16 cellular contexts compared by ENCODE assay signal in the genomic region with DNA sequence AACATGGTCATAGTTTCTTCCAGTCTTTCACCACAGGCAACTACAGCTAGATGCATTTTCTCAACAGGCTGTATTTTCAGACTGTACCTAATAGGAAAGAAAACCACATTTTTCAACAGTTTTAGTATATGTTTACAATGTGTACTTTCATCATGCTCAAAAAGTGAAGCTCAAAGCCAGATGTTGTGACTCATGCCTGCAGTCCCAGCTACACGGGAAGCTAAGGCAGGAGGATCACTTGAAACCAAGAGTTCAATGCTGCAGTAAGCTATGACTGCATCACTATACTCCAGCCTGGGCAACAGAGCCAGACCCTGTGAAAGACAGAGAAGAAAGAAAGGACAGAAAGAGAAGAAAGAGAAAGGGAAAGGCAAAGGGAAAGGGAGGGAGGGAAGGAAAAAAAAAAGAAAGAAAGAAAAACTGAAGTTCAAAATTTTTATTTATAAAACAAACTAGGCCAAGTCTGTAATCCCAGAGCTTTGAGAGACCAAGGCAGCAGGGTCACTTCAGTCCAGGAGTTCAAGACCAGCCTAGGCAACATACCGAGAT. TPM values are rescaled to one million over a fixed set of nuclear protein-coding genes. Genes with fewer than 3 reads are reported as not detected.
DNase-seq lines count a peak whose midpoint lies in the region; TF ChIP-seq lines count a peak whose summit lies in the region.
"Had no signal": no experiment of that assay in that cellular context is flagged by ENCODE, and none has a peak within 500 bp of the region (broad histone marks: within the 10 kb centered on the region; RNA-seq: fewer than 3 reads in every experiment).

No MANE protein-coding gene starts in this region.

- DNase-seq in EL (peak; percentile 78), M059J (ENCODE audit: low read depth) (peak; percentile 74), cardiac fibroblast (ENCODE audit: low read depth in 2 of 2) (peak; percentile 63 to 83), neural crest cell (ENCODE audit: low read depth, low spot score) (no peak), hepatic stellate cell (ENCODE audit: low spot score) (no peak), iPS-NIHi7 (ENCODE audit: extremely low spot score) (no peak), NCI-H2107 (lab: John Stamatoyannopoulos, UW) (no peak), islet precursor cell (no peak)
- DNase-seq: activated CD4-positive, alpha-beta T cell treated with anti-CD3 and anti-CD28 coated beads for 1 hour; DND-41; effector CD4-positive, alpha-beta T cell; mucosa of descending colon; SHP77 treated with DMSO at 0.1 percent for 48 hours; upper lobe of right lung had no signal

- H3K4me3 ChIP-seq in cardiac fibroblast (replicated peaks in 1 of 2; ENCODE audit: low read depth in 2 of 2, low read length in 2 of 2), result no peak overlapping the region
- H3K4me3 ChIP-seq: mucosa of descending colon, skin epidermis, upper lobe of right lung had no signal

- no peaks in the 10 kb centered on the region for H3K27me3 Mint-ChIP-seq in neural crest cell (ENCODE audit: low read depth)
- H3K27me3 Mint-ChIP-seq: activated naive CD4-positive, alpha-beta T cell treated with anti-CD3 and anti-CD28 coated beads, Interleukin-2, amount 50 U/mL, for 24 hours had no signal

- no peak overlapping the region for H3K4me3 Mint-ChIP-seq in neural crest cell
- H3K4me3 Mint-ChIP-seq: activated naive CD4-positive, alpha-beta T cell treated with anti-CD3 and anti-CD28 coated beads, Interleukin-2, amount 50 U/mL, for 24 hours had no signal

- peaks cover 2% of the 10 kb centered on the region for H3K9me3 Mint-ChIP-seq in neural crest cell

- H3K27ac Mint-ChIP-seq in neural crest cell (ENCODE audit: unreplicated experiment), result peak overlapping the region; percentile 73
- H3K27ac Mint-ChIP-seq: activated naive CD4-positive, alpha-beta T cell treated with anti-CD3 and anti-CD28 coated beads, Interleukin-2, amount 50 U/mL, for 24 hours had no signal

- TF ChIP-seq CTCF in cardiac fibroblast (IDR thresholded peaks at IDR 0.05; ENCODE audit: low read depth, low read length) (no peak), neural crest cell (conservative IDR thresholded peaks at IDR 0.05) (no peak)

- H3K4me1 Mint-ChIP-seq in neural crest cell, result no peaks in the 10 kb centered on the region

- peaks cover 28% of the 10 kb centered on the region for H3K36me3 Mint-ChIP-seq in neural crest cell (ENCODE audit: low read depth)

RNA-seq across cellular contexts. Expression of a gene that starts 25.5 kb away (rescaled TPM):
- total RNA-seq in M059J (2014; rRNA removed; shearing (Covaris generic)), result 9.7 and 16.1 TPM in 2 replicates
- total RNA-seq in neural crest cell, result 17.8 and 18.4 TPM in 2 replicates

Comparison
In these comparisons a context has a peak if more than half of its experiments do, and no peak if none do; other contexts are left out.
1. DNase-seq: peak in EL (single experiment), M059J (single experiment) and cardiac fibroblast (2 of 2); none in neural crest cell (single experiment), hepatic stellate cell (single experiment), iPS-NIHi7 (single experiment), NCI-H2107 (single experiment) and islet precursor cell (single experiment).